32 cellular contexts compared by ENCODE assay signal in genomic region chr9:115414561-115414960, GRCh38.
"Had no signal": no experiment of that assay in that cellular context is flagged by ENCODE, and none has a peak within 500 bp of the region (broad histone marks: within the 10 kb centered on the region; RNA-seq: fewer than 3 reads in every experiment).

No MANE protein-coding gene starts in this region.

- H3K27ac Mint-ChIP-seq: activated B cell treated with CpG ODN at 0.5 μM for 24 hours; activated CD8-positive, alpha-beta T cell treated with anti-CD3 and anti-CD28 coated beads for 36 hours; activated naive CD4-positive, alpha-beta T cell treated with anti-CD3 and anti-CD28 coated beads, Interleukin-2, amount 10 ng/mL, durations not matched to agents 7 days and 5 days; activated naive CD4-positive, alpha-beta T cell treated with anti-CD3 and anti-CD28 coated beads, Interleukin-2, amount 50 U/mL, for 72 hours; activated naive CD8-positive, alpha-beta T cell treated with anti-CD3 and anti-CD28 coated beads, Interleukin-2, amount 10 ng/mL, durations not matched to agents 7 days and 5 days; activated T-helper 1 cell treated with anti-CD3 and anti-CD28 coated beads, Interleukin-12 subunit alpha, Interleukin-12 subunit beta, Interleukin-2, Interleukin-4 antibody, amounts not matched to agents 30 ng/mL and 10 ng/mL and 1 ng/mL, durations not matched to agents 14 hours and 24 hours and 36 hours; effector memory CD8-positive, alpha-beta T cell; T-helper 17 cell; T-helper 2 cell treated with Interferon-gamma antibody and Interleukin-4, amounts not matched to agents 5 μg/mL and 100 μg/mL, for 36 hours had no signal

- H3K36me3 ChIP-seq: brain microvascular endothelial cell, esophagus muscularis mucosa, gastroesophageal sphincter, heart right ventricle, WERI-Rb-1 had no signal

- H3K4me3 Mint-ChIP-seq: activated B cell treated with CpG ODN at 0.5 μM for 24 hours; activated CD8-positive, alpha-beta T cell treated with anti-CD3 and anti-CD28 coated beads for 36 hours; activated naive CD4-positive, alpha-beta T cell treated with anti-CD3 and anti-CD28 coated beads, Interleukin-2, amount 10 ng/mL, durations not matched to agents 7 days and 5 days; activated naive CD8-positive, alpha-beta T cell treated with anti-CD3 and anti-CD28 coated beads, Interleukin-2, amount 10 ng/mL, durations not matched to agents 7 days and 5 days; activated T-cell treated with anti-CD3 and anti-CD28 coated beads, Interleukin-2, amount 50 U/mL, for 4 hours; activated T-helper 1 cell treated with anti-CD3 and anti-CD28 coated beads, Interleukin-12 subunit alpha, Interleukin-12 subunit beta, Interleukin-2, Interleukin-4 antibody, amounts not matched to agents 30 ng/mL and 10 ng/mL and 1 ng/mL, durations not matched to agents 14 hours and 24 hours and 36 hours; central memory CD8-positive, alpha-beta T cell; effector memory CD8-positive, alpha-beta T cell; T-helper 17 cell; T-helper 2 cell treated with Interferon-gamma antibody and Interleukin-4, amounts not matched to agents 5 μg/mL and 100 μg/mL, for 36 hours had no signal

- ATAC-seq: activated CD4-positive, CD25-positive, alpha-beta regulatory T cell treated with anti-CD3 and anti-CD28 coated beads, Interleukin-2, amount 50 U/mL, for 24 hours; activated CD8-positive, alpha-beta T cell treated with anti-CD3 and anti-CD28 coated beads for 36 hours; activated naive CD4-positive, alpha-beta T cell treated with anti-CD3 and anti-CD28 coated beads, Interleukin-2, amount 50 U/mL, for 72 hours; activated T-cell treated with anti-CD3 and anti-CD28 coated beads, Interleukin-2, amount 50 U/mL, for 4 hours; effector memory CD8-positive, alpha-beta T cell; gastroesophageal sphincter; heart right ventricle; T-helper 17 cell had no signal

- H3K36me3 Mint-ChIP-seq: activated naive CD4-positive, alpha-beta T cell treated with anti-CD3 and anti-CD28 coated beads, Interleukin-2, amount 10 ng/mL, durations not matched to agents 7 days and 5 days; activated naive CD8-positive, alpha-beta T cell treated with anti-CD3 and anti-CD28 coated beads, Interleukin-2, amount 10 ng/mL, durations not matched to agents 7 days and 5 days had no signal

- H3K4me3 ChIP-seq: esophagus muscularis mucosa, gastroesophageal sphincter, heart right ventricle had no signal

- DNase-seq: activated B cell treated with CpG ODN at 0.5 μM for 24 hours; activated CD4-positive, alpha-beta T cell treated with anti-CD3 and anti-CD28 coated beads for 48 hours; activated CD4-positive, alpha-beta T cell treated with anti-CD3 and anti-CD28 coated beads, Interleukin-2, amount 50 U/mL, for 1 hour; activated CD4-positive, alpha-beta T cell treated with anti-CD3 and anti-CD28 coated beads, Interleukin-2, amount 50 U/mL, for 48 hours; activated CD8-positive, alpha-beta memory T cell treated with anti-CD3 and anti-CD28 coated beads for 24 hours; activated CD8-positive, alpha-beta T cell treated with anti-CD3 and anti-CD28 coated beads for 36 hours; activated effector memory CD4-positive, alpha-beta T cell treated with anti-CD3 and anti-CD28 coated beads, Interleukin-2, amount 50 U/mL, for 16 hours; activated naive CD4-positive, alpha-beta T cell treated with anti-CD3 and anti-CD28 coated beads, Interleukin-2, amount 10 ng/mL, durations not matched to agents 7 days and 5 days; activated naive CD8-positive, alpha-beta T cell treated with anti-CD3 and anti-CD28 coated beads, Interleukin-2, amount 10 ng/mL, durations not matched to agents 7 days and 5 days; activated T-cell treated with anti-CD3 and anti-CD28 coated beads, Interleukin-2, amount 50 U/mL, for 4 hours; amniotic stem cell; anterior cingulate cortex; brain microvascular endothelial cell; cortex of kidney; dermis blood vessel endothelial cell; effector CD4-positive, alpha-beta T cell; effector memory CD8-positive, alpha-beta T cell; erythroblast; foreskin melanocyte; heart right ventricle; T-helper 1 cell; T-helper 17 cell; T1000; WERI-Rb-1 had no signal

- H3K9me3 ChIP-seq: esophagus muscularis mucosa, gastroesophageal sphincter had no signal

- H3K4me1 ChIP-seq: gastroesophageal sphincter had no signal

- H3K27me3 ChIP-seq: brain microvascular endothelial cell, esophagus muscularis mucosa, gastroesophageal sphincter, heart right ventricle had no signal

- H3K27ac ChIP-seq: brain microvascular endothelial cell, esophagus muscularis mucosa, gastroesophageal sphincter, heart right ventricle, WERI-Rb-1 had no signal

- H3K9me3 Mint-ChIP-seq: activated CD8-positive, alpha-beta T cell treated with anti-CD3 and anti-CD28 coated beads for 36 hours; activated naive CD4-positive, alpha-beta T cell treated with anti-CD3 and anti-CD28 coated beads, Interleukin-2, amount 10 ng/mL, durations not matched to agents 7 days and 5 days; activated naive CD8-positive, alpha-beta T cell treated with anti-CD3 and anti-CD28 coated beads, Interleukin-2, amount 10 ng/mL, durations not matched to agents 7 days and 5 days; activated T-cell treated with anti-CD3 and anti-CD28 coated beads, Interleukin-2, amount 50 U/mL, for 4 hours; activated T-helper 1 cell treated with anti-CD3 and anti-CD28 coated beads, Interleukin-12 subunit alpha, Interleukin-12 subunit beta, Interleukin-2, Interleukin-4 antibody, amounts not matched to agents 30 ng/mL and 10 ng/mL and 1 ng/mL, durations not matched to agents 14 hours and 24 hours and 36 hours; activated T-helper 2 cell treated with anti-CD3 and anti-CD28 coated beads, Interferon-gamma antibody, Interleukin-2, Interleukin-4, amounts not matched to agents 10 μg/mL and 5 μg/mL and 100 μg/mL, durations not matched to agents 14 hours and 24 hours and 36 hours; T-helper 2 cell treated with Interferon-gamma antibody and Interleukin-4, amounts not matched to agents 5 μg/mL and 100 μg/mL, for 36 hours had no signal

- H3K4me1 Mint-ChIP-seq: activated naive CD4-positive, alpha-beta T cell treated with anti-CD3 and anti-CD28 coated beads, Interleukin-2, amount 10 ng/mL, durations not matched to agents 7 days and 5 days; activated naive CD8-positive, alpha-beta T cell treated with anti-CD3 and anti-CD28 coated beads, Interleukin-2, amount 10 ng/mL, durations not matched to agents 7 days and 5 days; central memory CD8-positive, alpha-beta T cell; T-helper 17 cell had no signal

- H3K27me3 Mint-ChIP-seq: activated B cell treated with CpG ODN at 0.5 μM for 24 hours; activated naive CD4-positive, alpha-beta T cell treated with anti-CD3 and anti-CD28 coated beads, Interleukin-2, amount 10 ng/mL, durations not matched to agents 7 days and 5 days; activated naive CD8-positive, alpha-beta T cell treated with anti-CD3 and anti-CD28 coated beads, Interleukin-2, amount 10 ng/mL, durations not matched to agents 7 days and 5 days; T-helper 17 cell had no signal
